Comparison of ENCODE assay signal across 15 cellular contexts in genomic region chr13:113421673-113422270, GRCh38. TPM values are rescaled to one million over a fixed set of nuclear protein-coding genes. Genes with fewer than 3 reads are reported as not detected.
DNase-seq lines count a peak whose midpoint lies in the region; ATAC-seq and TF ChIP-seq lines count a peak whose summit lies in the region.
"Had no signal": no experiment of that assay in that cellular context is flagged by ENCODE, and none has a peak within 500 bp of the region (broad histone marks: within the 10 kb centered on the region; RNA-seq: fewer than 3 reads in every experiment).

No MANE protein-coding gene starts in this region.

- TF ChIP-seq CTCF in BE2C (IDR thresholded peaks at IDR 0.05; ENCODE audit: low read depth, low read length) (no peak), ascending aorta (IDR thresholded peaks at IDR 0.05) (no peak), right lobe of liver (IDR thresholded peaks at IDR 0.05) (no peak)

- intact Hi-C loops in ascending aorta (cut with DNase I): no loop called here
- intact Hi-C loops in right lobe of liver (cut with DNase I): no loop called here

- no peak for TF ChIP-seq POLR2A in right lobe of liver (IDR thresholded peaks at IDR 0.05)

- 72% methylated on average over 7 of the region's 15 CpGs for WGBS in right lobe of liver (ENCODE audit: insufficient coverage, low coverage, low lambda C conversion rate, missing lambda C conversion rate)

- H3K27ac ChIP-seq in ascending aorta (peak overlapping the region; percentile 1 to 60), right lobe of liver (no peak overlapping the region)
- H3K27ac ChIP-seq: thyroid gland had no signal

- ATAC-seq in GM18511 (IDR thresholded peaks at IDR 0.05; ENCODE audit: unreplicated experiment) (no peak), HG03442 (IDR thresholded peaks at IDR 0.05; ENCODE audit: unreplicated experiment) (no peak), right lobe of liver (no peak)
- ATAC-seq: activated CD4-positive, CD25-positive, alpha-beta regulatory T cell treated with anti-CD3 and anti-CD28 coated beads, Interleukin-2, amount 50 U/mL, for 24 hours had no signal

- H3K27me3 ChIP-seq in BE2C: peaks cover 6% of the 10 kb centered on the region
- H3K27me3 ChIP-seq in ascending aorta: no peaks in the 10 kb centered on the region
- no peaks in the 10 kb centered on the region for H3K27me3 ChIP-seq in right lobe of liver
- H3K27me3 ChIP-seq: thyroid gland had no signal

- DNase-seq in BE2C (no peak), ascending aorta (ENCODE audit: low spot score in 2 of 2) (no peak), fibroblast of the conjunctiva (ENCODE audit: low read depth) (peak; percentile 70), smooth muscle cell of the brain vasculature (ENCODE audit: low read depth, low spot score) (peak; percentile 59), HuH-7 (ENCODE audit: low spot score) (no peak), right lobe of liver (no peak)
- DNase-seq: KBM-7, naive B cell, NCI-H1436 treated with DMSO at 0.1 percent for 48 hours, NCI-H446, thyroid gland had no signal

- H3K36me3 ChIP-seq in BE2C (no peaks in the 10 kb centered on the region), ascending aorta (no peaks in the 10 kb centered on the region), right lobe of liver (no peaks in the 10 kb centered on the region)
- H3K36me3 ChIP-seq: thyroid gland had no signal

- H3K4me1 ChIP-seq in BE2C: no peaks in the 10 kb centered on the region
- H3K4me1 ChIP-seq in ascending aorta: peaks cover 3 to 4% of the 10 kb centered on the region in 2 donors
- H3K4me1 ChIP-seq in right lobe of liver: no peaks in the 10 kb centered on the region
- H3K4me1 ChIP-seq: thyroid gland had no signal

- H3K4me3 ChIP-seq in BE2C (ENCODE audit: low read depth, low read length): peak overlapping the region; percentile 26
- H3K4me3 ChIP-seq in ascending aorta: no peak overlapping the region
- H3K4me3 ChIP-seq in right lobe of liver: no peak overlapping the region
- H3K4me3 ChIP-seq: thyroid gland had no signal

- H3K9me3 ChIP-seq in BE2C: no peaks in the 10 kb centered on the region
- no peaks in the 10 kb centered on the region for H3K9me3 ChIP-seq in ascending aorta
- no peaks in the 10 kb centered on the region for H3K9me3 ChIP-seq in right lobe of liver
- H3K9me3 ChIP-seq: thyroid gland had no signal

RNA-seq across cellular contexts. Expression of gene ADPRHL1, which starts 31.5 kb away (rescaled TPM):
- polyA plus RNA-seq in BE2C (2012; ENCODE audit: insufficient read depth, insufficient read length, low read depth): 0.54 TPM
- total RNA-seq in ascending aorta (11.3 TPM), right lobe of liver (1 to 10 TPM in 4 of 6 experiments, under 1 TPM in 2; 0.37 to 1.7 (median 1.1) TPM)

RNA-seq across cellular contexts. Expression of gene GRTP1, which starts 57.8 kb away (rescaled TPM):
- 0.82 TPM for polyA plus RNA-seq in BE2C (2012; ENCODE audit: insufficient read depth, insufficient read length, low read depth)
- 15.4 TPM for total RNA-seq in ascending aorta
- total RNA-seq in right lobe of liver: 10 to 100 TPM; 18.5 to 41.3 (median 30.8) TPM
- total RNA-seq: glomerular endothelial cell had no signal

Comparison
In these comparisons a context has a peak if more than half of its experiments do, and no peak if none do; other contexts are left out.
1. DNase-seq: peak in fibroblast of the conjunctiva (single experiment) and smooth muscle cell of the brain vasculature (single experiment); none in BE2C (single experiment), ascending aorta (0 of 2), HuH-7 (single experiment) and right lobe of liver (0 of 3).
2. H3K27ac ChIP-seq: peak in ascending aorta (2 of 2); none in right lobe of liver (0 of 3).